Comparison of ENCODE assay signal across 16 cellular contexts in genomic region chr18:54743596-54743995, GRCh38.
"Had no signal": no experiment of that assay in that cellular context is flagged by ENCODE, and none has a peak within 500 bp of the region (broad histone marks: within the 10 kb centered on the region; RNA-seq: fewer than 3 reads in every experiment).

No MANE protein-coding gene starts in this region.

- DNase-seq: activated CD4-positive, CD25-positive, alpha-beta regulatory T cell treated with anti-CD3 and anti-CD28 coated beads, Interleukin-2, amount 50 U/mL, for 72 hours; activated CD8-positive, alpha-beta memory T cell treated with anti-CD3 and anti-CD28 coated beads for 24 hours; activated CD8-positive, alpha-beta memory T cell treated with anti-CD3 and anti-CD28 coated beads, Interleukin-2, amount 50 U/mL, for 48 hours; activated effector memory CD4-positive, alpha-beta T cell treated with anti-CD3 and anti-CD28 coated beads, Interleukin-2, amount 50 U/mL, for 16 hours; activated naive CD4-positive, alpha-beta T cell treated with anti-CD3 and anti-CD28 coated beads, Interleukin-2, amount 50 U/mL, for 16 hours; activated T-cell treated with anti-CD3 and anti-CD28 coated beads, Interleukin-2, amount 50 U/mL, for 72 hours; colonic mucosa; endodermal cell; mesendoderm; naive thymus-derived CD4-positive, alpha-beta T cell; stimulated activated CD4-positive, alpha-beta T cell treated with anti-CD3 and anti-CD28 coated beads, Interleukin-1b, Interleukin-23, amount 100 ng/mL, for 48 hours; stimulated activated CD8-positive, alpha-beta memory T cell treated with anti-CD3 and anti-CD28 coated beads, Interleukin-4, amount 100 ng/mL, for 48 hours; stimulated activated naive CD4-positive, alpha-beta T cell; thyroid gland had no signal

- H3K9me3 ChIP-seq: ascending aorta, colonic mucosa, thyroid gland had no signal

- H3K27ac ChIP-seq: ascending aorta, colonic mucosa, epithelial cell of prostate, thyroid gland had no signal

- H3K4me3 ChIP-seq: ascending aorta, colonic mucosa, thyroid gland had no signal

- ATAC-seq: activated T-cell treated with anti-CD3 and anti-CD28 coated beads, Interleukin-2, amount 50 U/mL, for 72 hours; naive thymus-derived CD4-positive, alpha-beta T cell had no signal

- H3K4me1 ChIP-seq: ascending aorta, colonic mucosa, thyroid gland had no signal

- H3K27me3 ChIP-seq: ascending aorta, colonic mucosa, thyroid gland had no signal

- H3K36me3 ChIP-seq: ascending aorta, colonic mucosa, thyroid gland had no signal
